ENCODE assay signal across 21 cellular contexts in genomic region chr17:82640046-82640445, GRCh38.
"Had no signal": no experiment of that assay in that cellular context is flagged by ENCODE, and none has a peak within 500 bp of the region (broad histone marks: within the 10 kb centered on the region; RNA-seq: fewer than 3 reads in every experiment).

No MANE protein-coding gene starts in this region.

- H3K27ac ChIP-seq: coronary artery, gastroesophageal sphincter, heart left ventricle, neutrophil, parathyroid adenoma, tibial nerve had no signal

- H3K27me3 Mint-ChIP-seq: activated CD4-positive, alpha-beta T cell treated with anti-CD3 and anti-CD28 coated beads, Interleukin-2, amount 10 ng/mL, durations not matched to agents 24 days and 14 days; activated CD8-positive, alpha-beta T cell treated with anti-CD3 and anti-CD28 coated beads for 36 hours; activated naive CD8-positive, alpha-beta T cell treated with anti-CD3 and anti-CD28 coated beads, Interleukin-2, amount 50 U/mL, for 24 hours; brain; stimulated activated naive CD8-positive, alpha-beta T cell treated with anti-CD3 and anti-CD28 coated beads, Interleukin-15, Interleukin-2, amounts not matched to agents 100 ng/mL and 50 ng/mL, for 24 hours had no signal

- H3K4me1 ChIP-seq: parathyroid adenoma had no signal

- H3K27ac Mint-ChIP-seq: activated CD4-positive, alpha-beta T cell treated with anti-CD3 and anti-CD28 coated beads, Interleukin-2, amount 10 ng/mL, durations not matched to agents 24 days and 14 days; activated naive CD4-positive, alpha-beta T cell treated with anti-CD3 and anti-CD28 coated beads for 36 hours; activated naive CD8-positive, alpha-beta T cell treated with anti-CD3 and anti-CD28 coated beads, Interleukin-2, amount 50 U/mL, for 24 hours; stimulated activated naive CD8-positive, alpha-beta T cell treated with anti-CD3 and anti-CD28 coated beads, Interleukin-15, Interleukin-2, amounts not matched to agents 100 ng/mL and 50 ng/mL, for 24 hours; T-helper 2 cell treated with Interferon-gamma antibody and Interleukin-4, amounts not matched to agents 5 μg/mL and 100 μg/mL, for 36 hours had no signal

- H3K9me3 ChIP-seq: gastroesophageal sphincter, neutrophil, tibial nerve had no signal

- H3K4me3 Mint-ChIP-seq: activated CD4-positive, alpha-beta T cell treated with anti-CD3 and anti-CD28 coated beads, Interleukin-2, amount 10 ng/mL, durations not matched to agents 24 days and 14 days; activated CD8-positive, alpha-beta T cell treated with anti-CD3 and anti-CD28 coated beads for 36 hours; activated naive CD4-positive, alpha-beta T cell treated with anti-CD3 and anti-CD28 coated beads for 36 hours; activated naive CD8-positive, alpha-beta T cell treated with anti-CD3 and anti-CD28 coated beads, Interleukin-2, amount 50 U/mL, for 24 hours; activated T-cell treated with anti-CD3 and anti-CD28 coated beads, Interleukin-2, amount 50 U/mL, for 4 hours; brain; natural killer cell; stimulated activated naive CD8-positive, alpha-beta T cell treated with anti-CD3 and anti-CD28 coated beads, Interleukin-15, Interleukin-2, amounts not matched to agents 100 ng/mL and 50 ng/mL, for 24 hours; T-helper 2 cell treated with Interferon-gamma antibody and Interleukin-4, amounts not matched to agents 5 μg/mL and 100 μg/mL, for 36 hours had no signal

- H3K27me3 ChIP-seq: gastroesophageal sphincter, heart left ventricle, neutrophil, tibial nerve had no signal

- H3K36me3 Mint-ChIP-seq: natural killer cell had no signal

- H3K9me3 Mint-ChIP-seq: activated CD4-positive, alpha-beta T cell treated with anti-CD3 and anti-CD28 coated beads, Interleukin-2, amount 10 ng/mL, durations not matched to agents 24 days and 14 days; brain; natural killer cell; stimulated activated naive CD8-positive, alpha-beta T cell treated with anti-CD3 and anti-CD28 coated beads, Interleukin-15, Interleukin-2, amounts not matched to agents 100 ng/mL and 50 ng/mL, for 24 hours; T-helper 2 cell treated with Interferon-gamma antibody and Interleukin-4, amounts not matched to agents 5 μg/mL and 100 μg/mL, for 36 hours had no signal

- DNase-seq: activated CD4-positive, alpha-beta T cell treated with anti-CD3 and anti-CD28 coated beads, Interleukin-2, amount 10 ng/mL, durations not matched to agents 24 days and 14 days; activated CD4-positive, CD25-positive, alpha-beta regulatory T cell; activated CD8-positive, alpha-beta T cell treated with anti-CD3 and anti-CD28 coated beads for 36 hours; activated naive CD4-positive, alpha-beta T cell treated with anti-CD3 and anti-CD28 coated beads for 36 hours; activated naive CD8-positive, alpha-beta T cell treated with anti-CD3 and anti-CD28 coated beads, Interleukin-2, amount 50 U/mL, for 24 hours; activated T-cell treated with anti-CD3 and anti-CD28 coated beads, Interleukin-2, amount 50 U/mL, for 4 hours; anterior cingulate cortex; central memory CD4-positive, alpha-beta T cell; heart left ventricle; left ventricle myocardium superior; mesendoderm; natural killer cell; stimulated activated CD4-positive, alpha-beta T cell treated with anti-CD3 and anti-CD28 coated beads, Interleukin-1b, Interleukin-23, amount 100 ng/mL, for 48 hours had no signal

- H3K4me3 ChIP-seq: coronary artery, gastroesophageal sphincter, heart left ventricle, tibial nerve had no signal

- H2AFZ ChIP-seq: parathyroid adenoma had no signal
